ENCODE assay signal across 8 cellular contexts in genomic region chr17:19338031-19338990, GRCh38.
DNase-seq lines count a peak whose midpoint lies in the region; ATAC-seq lines count a peak whose summit lies in the region.

No MANE protein-coding gene starts in this region.

- peak; percentile 63 for DNase-seq in ELR (ENCODE audit: low read depth)
- DNase-seq in SKM-1 treated with dmso at 0.1 percent for 144 hours (lab: John Stamatoyannopoulos, UW; ENCODE audit: unreplicated experiment): peak; percentile 42
- peak; percentile 12 for DNase-seq in activated naive CD8-positive, alpha-beta T cell treated with anti-CD3 and anti-CD28 coated beads, Interleukin-2, amount 50 U/mL, for 16 hours (ENCODE audit: low read depth, low spot score)
- peak; percentile 73 for DNase-seq in hepatic stellate cell (ENCODE audit: low spot score)
- DNase-seq in stimulated activated CD4-positive, alpha-beta T cell treated with anti-CD3 and anti-CD28 coated beads, Interleukin-1b, Interleukin-23, amount 100 ng/mL, for 48 hours: peak; percentile 60
- DNase-seq in NCI-H1048 (lab: John Stamatoyannopoulos, UW): no peak
- DNase-seq in NCI-H345 (lab: John Stamatoyannopoulos, UW): no peak

- ATAC-seq in HG02981 (IDR thresholded peaks at IDR 0.05; ENCODE audit: unreplicated experiment): peak; percentile 65

Comparison
In these comparisons a context has a peak if more than half of its experiments do, and no peak if none do; other contexts are left out.
1. DNase-seq: peak in ELR (single experiment), SKM-1 treated with dmso at 0.1 percent for 144 hours (single experiment), activated naive CD8-positive, alpha-beta T cell treated with anti-CD3 and anti-CD28 coated beads, Interleukin-2, amount 50 U/mL, for 16 hours (single experiment), hepatic stellate cell (single experiment) and stimulated activated CD4-positive, alpha-beta T cell treated with anti-CD3 and anti-CD28 coated beads, Interleukin-1b, Interleukin-23, amount 100 ng/mL, for 48 hours (single experiment); none in NCI-H1048 (single experiment) and NCI-H345 (single experiment).